Comparison of ENCODE assay signal across 2 cellular contexts in the genomic region with DNA sequence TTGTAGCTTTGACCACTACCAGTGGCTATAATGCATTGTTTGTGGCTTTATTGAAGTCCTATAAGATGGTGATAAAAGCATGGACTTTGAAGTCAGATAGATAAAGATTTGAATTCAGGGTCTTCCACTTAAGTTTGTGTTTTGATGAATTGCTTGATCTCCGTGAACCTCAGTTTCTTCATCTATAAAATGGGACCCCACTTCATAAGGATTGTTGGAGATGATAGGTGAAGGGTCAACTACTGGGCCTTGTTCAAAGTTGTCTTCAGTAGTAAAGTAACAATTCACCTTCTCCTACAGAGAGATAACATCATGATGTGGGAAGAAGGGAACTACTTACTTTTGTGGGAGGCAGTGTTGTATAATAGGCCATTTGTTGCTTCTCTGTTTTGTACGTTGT.
TF ChIP-seq lines count a peak whose summit lies in the region.

No MANE protein-coding gene starts in this region.

TF ChIP-seq in HepG2, 621 proteins besides CTCF, POLR2A, EP300 and RAD21:
- TF ChIP-seq AKNA (CRISPR knock-in tag; IDR thresholded peaks at IDR 0.05; ENCODE audit: borderline replicate concordance) (no peak), ZBTB46 (CRISPR knock-in tag; IDR thresholded peaks at IDR 0.05; ENCODE audit: borderline replicate concordance) (no peak), ZNF232 (CRISPR knock-in tag; IDR thresholded peaks at IDR 0.05; ENCODE audit: borderline replicate concordance) (no peak), ZEB1 (IDR thresholded peaks at IDR 0.05; ENCODE audit: insufficient replicate concordance, low read depth) (no peak), ZMYM3 (CRISPR knock-in tag; IDR thresholded peaks at IDR 0.05) (peak; percentile 16; the same call in 1 of the 2 replicates), ZNF430 (CRISPR knock-in tag; IDR thresholded peaks at IDR 0.05) (no peak), ZNF629 (CRISPR knock-in tag; conservative IDR thresholded peaks at IDR 0.05) (peak; percentile 91), ONECUT2 (CRISPR knock-in tag; IDR thresholded peaks at IDR 0.05) (no peak), GPN1 (CRISPR knock-in tag; IDR thresholded peaks at IDR 0.05; ENCODE audit: borderline replicate concordance) (no peak), NFRKB (IDR thresholded peaks at IDR 0.05) (no peak), ZZZ3 (CRISPR knock-in tag; IDR thresholded peaks at IDR 0.05; ENCODE audit: borderline replicate concordance) (no peak), ATF6 (CRISPR knock-in tag; conservative IDR thresholded peaks at IDR 0.05) (no peak)
- TF ChIP-seq, protein P1, sequence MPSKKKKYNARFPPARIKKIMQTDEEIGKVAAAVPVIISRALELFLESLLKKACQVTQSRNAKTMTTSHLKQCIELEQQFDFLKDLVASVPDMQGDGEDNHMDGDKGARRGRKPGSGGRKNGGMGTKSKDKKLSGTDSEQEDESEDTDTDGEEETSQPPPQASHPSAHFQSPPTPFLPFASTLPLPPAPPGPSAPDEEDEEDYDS (CRISPR knock-in tag; IDR thresholded peaks at IDR 0.05) = no peak

TF ChIP-seq in H1, 55 proteins besides CTCF, POLR2A, EP300 and RAD21:
- TF ChIP-seq TAF7 (optimal IDR thresholded peaks at IDR 0.05; ENCODE audit: borderline replicate concordance, low read depth, low read length) (no peak), SP2 (IDR thresholded peaks at IDR 0.05; ENCODE audit: low read length) (no peak), GABPA (IDR thresholded peaks at IDR 0.05; ENCODE audit: borderline replicate concordance, insufficient read depth, low read length) (no peak), KDM1A (IDR thresholded peaks at IDR 0.05; ENCODE audit: borderline replicate concordance, low read length) (peak; percentile 58; the same call in 1 of the 2 replicates)
- TF ChIP-seq, protein P2, sequence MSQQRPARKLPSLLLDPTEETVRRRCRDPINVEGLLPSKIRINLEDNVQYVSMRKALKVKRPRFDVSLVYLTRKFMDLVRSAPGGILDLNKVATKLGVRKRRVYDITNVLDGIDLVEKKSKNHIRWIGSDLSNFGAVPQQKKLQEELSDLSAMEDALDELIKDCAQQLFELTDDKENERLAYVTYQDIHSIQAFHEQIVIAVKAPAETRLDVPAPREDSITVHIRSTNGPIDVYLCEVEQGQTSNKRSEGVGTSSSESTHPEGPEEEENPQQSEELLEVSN (IDR thresholded peaks at IDR 0.05) = no peak
